ENCODE assay signal across 14 cellular contexts in the genomic region with DNA sequence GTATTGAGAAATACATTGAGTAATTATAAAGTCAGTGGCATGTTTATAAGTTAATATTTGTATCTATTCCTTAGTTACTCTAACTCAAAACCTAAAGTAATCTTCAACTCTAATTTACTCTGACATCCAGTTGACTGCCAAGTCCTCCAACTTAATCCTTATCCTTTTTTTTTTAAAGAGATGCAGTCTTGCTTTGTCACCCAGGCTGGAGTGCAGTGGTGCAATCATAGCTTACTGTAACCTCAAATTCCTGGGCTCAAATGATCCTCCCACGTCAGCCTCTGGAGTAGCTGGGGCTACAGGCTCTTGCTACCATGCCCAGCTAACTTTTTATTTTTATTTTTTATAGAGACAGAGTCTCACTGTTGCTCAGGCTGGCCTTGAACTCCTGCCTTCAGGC. TPM values are rescaled to one million over a fixed set of nuclear protein-coding genes. Genes with fewer than 3 reads are reported as not detected.
DNase-seq lines count a peak whose midpoint lies in the region; ATAC-seq and TF ChIP-seq lines count a peak whose summit lies in the region.
"Had no signal": no experiment of that assay in that cellular context is flagged by ENCODE, and none has a peak within 500 bp of the region (broad histone marks: within the 10 kb centered on the region; RNA-seq: fewer than 3 reads in every experiment).

No MANE protein-coding gene starts in this region.

- no peaks in the 10 kb centered on the region for H3K9me3 ChIP-seq in gastroesophageal sphincter
- H3K9me3 ChIP-seq: uterus had no signal

- peaks cover 0 to 100% (median 7%) of the 10 kb centered on the region in 3 donors for H3K4me1 ChIP-seq in gastroesophageal sphincter
- H3K4me1 ChIP-seq: uterus had no signal

- H3K4me1 Mint-ChIP-seq in stimulated activated memory B cell treated with anti-CD40 and anti-IgM and Interleukin-4, amounts not matched to agents 10 μg/mL and 1 μg/mL and 100 μg/mL, for 72 hours: peaks cover 75% of the 10 kb centered on the region

- 22 to 50% methylated on average over 1 of the region's 1 CpG for WGBS in gastroesophageal sphincter (ENCODE audit: low coverage in 1 of 2), 2 donors

- H3K27me3 ChIP-seq in gastroesophageal sphincter: no peaks in the 10 kb centered on the region
- H3K27me3 ChIP-seq: uterus had no signal

- no peak overlapping the region for H3K4me3 ChIP-seq in gastroesophageal sphincter
- H3K4me3 ChIP-seq: uterus had no signal

- peaks cover 4% of the 10 kb centered on the region for H3K9me3 Mint-ChIP-seq in stimulated activated memory B cell treated with anti-CD40 and anti-IgM and Interleukin-4, amounts not matched to agents 10 μg/mL and 1 μg/mL and 100 μg/mL, for 72 hours

- no peak for TF ChIP-seq EP300 in gastroesophageal sphincter (IDR thresholded peaks at IDR 0.05)

- no peaks in the 10 kb centered on the region for H3K27me3 Mint-ChIP-seq in stimulated activated memory B cell treated with anti-CD40 and anti-IgM and Interleukin-4, amounts not matched to agents 10 μg/mL and 1 μg/mL and 100 μg/mL, for 72 hours

- TF ChIP-seq POLR2A in gastroesophageal sphincter (IDR thresholded peaks at IDR 0.05): no peak

- peak overlapping the region; percentile 38 for H3K27ac Mint-ChIP-seq in stimulated activated memory B cell treated with anti-CD40 and anti-IgM and Interleukin-4, amounts not matched to agents 10 μg/mL and 1 μg/mL and 100 μg/mL, for 72 hours

- no peaks in the 10 kb centered on the region for H3K36me3 ChIP-seq in gastroesophageal sphincter
- H3K36me3 ChIP-seq: uterus had no signal

- ATAC-seq in SK-N-SH treated with all-trans-retinoic acid at 6 μM for 48 hours: peak; percentile 45
- ATAC-seq in gastroesophageal sphincter: peak; percentile 22
- no peak for ATAC-seq in stimulated activated memory B cell treated with anti-CD40 and anti-IgM and Interleukin-4, amounts not matched to agents 10 μg/mL and 1 μg/mL and 100 μg/mL, for 72 hours
- no peak for ATAC-seq in GM19455 (IDR thresholded peaks at IDR 0.05; ENCODE audit: unreplicated experiment)
- ATAC-seq in GM21619 (IDR thresholded peaks at IDR 0.05; ENCODE audit: unreplicated experiment): no peak
- ATAC-seq: activated CD4-positive, CD25-positive, alpha-beta regulatory T cell treated with anti-CD3 and anti-CD28 coated beads, Interleukin-2, amount 50 U/mL, for 24 hours had no signal

- H3K36me3 Mint-ChIP-seq in stimulated activated memory B cell treated with anti-CD40 and anti-IgM and Interleukin-4, amounts not matched to agents 10 μg/mL and 1 μg/mL and 100 μg/mL, for 72 hours: peaks cover 47% of the 10 kb centered on the region

- TF ChIP-seq CTCF in gastroesophageal sphincter (IDR thresholded peaks at IDR 0.05): no peak

- DNase-seq in GOT3 (lab: John Stamatoyannopoulos, UW) (peak; percentile 20), NCI-H1092 treated with DMSO at 0.1 percent for 48 hours (lab: John Stamatoyannopoulos, UW) (no peak), 8988T (no peak)
- DNase-seq: activated gamma-delta T cell treated with Interleukin-2 at 50 U/mL for 16 hours, DMS79, NCI-H2227 treated with DMSO at 0.1 percent for 48 hours, SHP77 treated with DMSO at 0.1 percent for 48 hours, uterus had no signal

- H3K27ac ChIP-seq in gastroesophageal sphincter: peak overlapping the region in 2 of 4 donors; percentile 25 to 49
- H3K27ac ChIP-seq: uterus had no signal

- no peak overlapping the region for H3K4me3 Mint-ChIP-seq in stimulated activated memory B cell treated with anti-CD40 and anti-IgM and Interleukin-4, amounts not matched to agents 10 μg/mL and 1 μg/mL and 100 μg/mL, for 72 hours

TF ChIP-seq in SK-N-SH treated with all-trans-retinoic acid at 6 μM for 48 hours, 23 proteins besides CTCF, POLR2A, EP300 and RAD21:
- TF ChIP-seq PATZ1 (CRISPR knock-in tag; IDR thresholded peaks at IDR 0.05; ENCODE audit: borderline replicate concordance) (no peak), ZNF70 (CRISPR knock-in tag; IDR thresholded peaks at IDR 0.05) (no peak), ARNTL (CRISPR knock-in tag; IDR thresholded peaks at IDR 0.05; ENCODE audit: borderline replicate concordance, low read depth) (no peak), GLIS3 (CRISPR knock-in tag; IDR thresholded peaks at IDR 0.05) (no peak), CSDC2 (CRISPR knock-in tag; IDR thresholded peaks at IDR 0.05) (no peak), SNAI2 (CRISPR knock-in tag; IDR thresholded peaks at IDR 0.05) (no peak), ZFP3 (CRISPR knock-in tag; IDR thresholded peaks at IDR 0.05) (no peak), ZNF565 (CRISPR knock-in tag; conservative IDR thresholded peaks at IDR 0.05; ENCODE audit: low read depth) (no peak)

RNA-seq across cellular contexts. Expression of gene PTPN1, which starts 24.4 kb away (rescaled TPM):
- total RNA-seq in gastroesophageal sphincter: 10 to 100 TPM; 27.6 to 43.6 (median 38.4) TPM

Comparison
In these comparisons a context has a peak if more than half of its experiments do, and no peak if none do; other contexts are left out.
1. ATAC-seq: peak in SK-N-SH treated with all-trans-retinoic acid at 6 μM for 48 hours (single experiment) and gastroesophageal sphincter (single experiment); none in stimulated activated memory B cell treated with anti-CD40 and anti-IgM and Interleukin-4, amounts not matched to agents 10 μg/mL and 1 μg/mL and 100 μg/mL, for 72 hours (single experiment), GM19455 (single experiment) and GM21619 (single experiment).